ENCODE assay signal across 15 cellular contexts in the genomic region with DNA sequence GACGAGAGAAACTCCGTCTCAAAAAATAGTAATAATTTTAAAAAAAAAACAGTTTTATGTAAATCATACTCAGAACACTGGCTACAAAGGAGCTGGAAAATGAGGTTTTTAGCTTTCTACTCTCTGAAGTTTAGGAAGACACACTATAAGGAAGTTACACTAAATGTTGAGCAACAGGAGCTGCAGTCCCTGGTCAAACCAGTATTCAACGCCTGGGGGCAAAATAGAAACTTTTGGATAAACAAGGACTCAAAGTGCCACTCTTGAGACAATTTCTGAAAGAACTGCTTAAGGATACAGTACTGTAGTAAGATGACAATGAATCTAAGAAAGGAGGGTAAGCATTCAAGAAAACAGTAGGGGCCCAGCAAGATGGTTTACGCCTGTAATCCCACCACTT. TPM values are rescaled to one million over a fixed set of nuclear protein-coding genes. Genes with fewer than 3 reads are reported as not detected.
A peak's percentile ranks its signal among the peaks of the same experiment; 100 is the strongest.
DNase-seq lines count a peak whose midpoint lies in the region; ATAC-seq and TF ChIP-seq lines count a peak whose summit lies in the region.
"Had no signal": no experiment of that assay in that cellular context is flagged by ENCODE, and none has a peak within 500 bp of the region (broad histone marks: within the 10 kb centered on the region; RNA-seq: fewer than 3 reads in every experiment).

No MANE protein-coding gene starts in this region.

- H2BK5ac ChIP-seq in trophoblast cell (ENCODE audit: low read depth, low read length, poor library complexity) = peak overlapping the region; percentile 91
- H2BK5ac ChIP-seq in neuronal stem cell (ENCODE audit: low read length) = no peak overlapping the region

- H3K9me3 ChIP-seq in PC-3 (ENCODE audit: low read length) (no peaks in the 10 kb centered on the region), trophoblast cell (ENCODE audit: insufficient read depth, low read depth, low read length) (no peaks in the 10 kb centered on the region), neuronal stem cell (replicated peaks in 1 of 2; ENCODE audit: control insufficient read depth in 2 of 2, insufficient read depth in 1 of 2, low read depth in 1 of 2, low read length in 2 of 2) (no peaks in the 10 kb centered on the region)

- H3K14ac ChIP-seq in trophoblast cell (ENCODE audit: low read length) (no peak overlapping the region), neuronal stem cell (ENCODE audit: low read length) (no peak overlapping the region)

- H3K18ac ChIP-seq in trophoblast cell (ENCODE audit: low read length) (no peak overlapping the region), neuronal stem cell (ENCODE audit: low read length) (no peak overlapping the region)

- no peak overlapping the region for H4K12ac ChIP-seq in trophoblast cell (ENCODE audit: low read depth, low read length)

- peak overlapping the region; percentile 15 for H4K91ac ChIP-seq in trophoblast cell (ENCODE audit: low read depth, low read length)
- no peak overlapping the region for H4K91ac ChIP-seq in neuronal stem cell (ENCODE audit: low read depth, low read length, poor library complexity)

- POLR2A ChIA-PET in PC-3 (lab: Charles Lee; ENCODE audit: unreplicated experiment) = interaction anchor here (0.6 kb wide), 1 partner anchor 61 kb away, joined by 6 read pairs; no protein-coding TSS in a partner anchor

- H3K79me2 ChIP-seq in PC-3 (ENCODE audit: low read length) (no peaks in the 10 kb centered on the region), trophoblast cell (ENCODE audit: control insufficient read depth, insufficient read depth, low read length, poor library complexity) (no peaks in the 10 kb centered on the region)

- H3K9ac ChIP-seq in PC-3 (ENCODE audit: low read length) (peak overlapping the region; percentile 41), trophoblast cell (ENCODE audit: low read length) (no peak overlapping the region), neuronal stem cell (ENCODE audit: low read depth, low read length, poor library complexity) (no peak overlapping the region)

- peak; percentile 42 for ATAC-seq in PC-3

- H3K4me1 ChIP-seq in PC-3 (ENCODE audit: insufficient read depth, low read length) = peaks cover 39% of the 10 kb centered on the region
- peaks cover 10 to 13% of the 10 kb centered on the region in 2 experiments for H3K4me1 ChIP-seq in trophoblast cell (ENCODE audit: control insufficient read depth in 1 of 2, insufficient read depth in 2 of 2, low read length in 2 of 2)
- H3K4me1 ChIP-seq in neuronal stem cell (ENCODE audit: control insufficient read depth in 2 of 2, insufficient read depth in 1 of 2, low read depth in 1 of 2, low read length in 2 of 2) = no peaks in the 10 kb centered on the region

- peaks cover 13% of the 10 kb centered on the region for H3K79me1 ChIP-seq in trophoblast cell (ENCODE audit: low read length)
- peaks cover 1% of the 10 kb centered on the region for H3K79me1 ChIP-seq in neuronal stem cell (ENCODE audit: low read depth, low read length)

- TF ChIP-seq CTCF in HL-60 (IDR thresholded peaks at IDR 0.05; ENCODE audit: insufficient read depth, low read length) (no peak), PC-3 (conservative IDR thresholded peaks at IDR 0.05; ENCODE audit: low read depth, low read length) (no peak), epithelial cell of esophagus (IDR thresholded peaks at IDR 0.05; ENCODE audit: insufficient read depth, low read depth, low read length, missing control alignments) (no peak)

- BruUV-seq in PC-3 (replicated peaks; lab: Mats Ljungman, UMichigan) = no TSS peak

- CTCF ChIA-PET in PC-3 (lab: Charles Lee) = interaction anchor here (0.5 to 1.1 kb wide), 13 partner anchors 29 to 399 kb away, joined by 3 to 9 read pairs (median 3); partner anchors contain the start of gene ACTR6

- H3K27ac ChIP-seq in HL-60 (replicated peaks) (peak overlapping the region; percentile 49), PC-3 (ENCODE audit: low read length) (peak overlapping the region; percentile 72), trophoblast cell (ENCODE audit: low read depth, low read length) (peak overlapping the region; percentile 88), neuronal stem cell (replicated peaks; ENCODE audit: low read length) (no peak overlapping the region)
- H3K27ac ChIP-seq: SK-N-MC had no signal

- H2AFZ ChIP-seq in PC-3 (ENCODE audit: low read length) = 0 out of 2 replicates have a peak overlapping the region, but pooled peaks have one; percentile 28
- H2AFZ ChIP-seq in trophoblast cell (ENCODE audit: insufficient read depth, low read length, poor library complexity) = no peak overlapping the region
- H2AFZ ChIP-seq in neuronal stem cell (ENCODE audit: low read length) = no peak overlapping the region

- H3K36me3 ChIP-seq in PC-3 (ENCODE audit: low read depth, low read length) = peaks cover 4% of the 10 kb centered on the region; the same call in 1 of the 2 replicates
- H3K36me3 ChIP-seq in trophoblast cell (ENCODE audit: control insufficient read depth in 1 of 2, insufficient read depth in 2 of 2, low read length in 2 of 2) = peaks cover 3 to 4% of the 10 kb centered on the region in 2 experiments
- H3K36me3 ChIP-seq in neuronal stem cell (replicated peaks in 1 of 2; ENCODE audit: control insufficient read depth in 2 of 2, insufficient read depth in 2 of 2, low read length in 2 of 2) = peaks cover 4 to 9% of the 10 kb centered on the region in 2 donors

- H2BK120ac ChIP-seq in trophoblast cell (ENCODE audit: insufficient read depth, low read length, poor library complexity) (no peak overlapping the region), neuronal stem cell (ENCODE audit: low read depth, low read length) (no peak overlapping the region)

- H3K4ac ChIP-seq in trophoblast cell (ENCODE audit: low read depth, low read length) (no peak overlapping the region), neuronal stem cell (ENCODE audit: low read length) (no peak overlapping the region)

- peak overlapping the region; percentile 17 for H4K8ac ChIP-seq in trophoblast cell (ENCODE audit: low read depth, low read length)
- no peak overlapping the region for H4K8ac ChIP-seq in neuronal stem cell (ENCODE audit: low read depth, low read length)

- intact Hi-C loops in PC-3 (cut with micrococcal nuclease) = loop anchor here (1.0 to 10.0 kb wide), 4 partner anchors 30 to 419 kb away; partner anchors contain the start of genes ACTR6 and ANKS1B

- H2BK15ac ChIP-seq in neuronal stem cell (ENCODE audit: low read length) = no peak overlapping the region

- H3K4me2 ChIP-seq in PC-3 (ENCODE audit: low read length) = peak overlapping the region; percentile 75
- H3K4me2 ChIP-seq in trophoblast cell (ENCODE audit: low read length) = no peak overlapping the region
- H3K4me2 ChIP-seq in neuronal stem cell (ENCODE audit: insufficient read depth, low read length, poor library complexity, severe bottlenecking) = no peak overlapping the region

- no peak overlapping the region for H3K4me3 ChIP-seq in HL-60 (replicated peaks; ENCODE audit: insufficient read depth, low read length)
- peak overlapping the region; percentile 27; the same call in 1 of the 2 replicates for H3K4me3 ChIP-seq in PC-3 (ENCODE audit: low read length)
- no peak overlapping the region for H3K4me3 ChIP-seq in epithelial cell of esophagus (ENCODE audit: low read length)
- H3K4me3 ChIP-seq in trophoblast cell (ENCODE audit: low read depth, low read length) = no peak overlapping the region
- H3K4me3 ChIP-seq in neuronal stem cell (ENCODE audit: low read length in 2 of 2) = no peak overlapping the region
- H3K4me3 ChIP-seq: SK-N-MC had no signal

- in situ Hi-C loops in G401 (cut with HindIII; ENCODE audit: low sequenced_read_pairs) = no loop called here

- DNase-seq in HL-60 (ENCODE audit: low read depth in 1 of 2, low spot score in 1 of 2) (peak; percentile 55 to 62), PC-3 (peak; percentile 96), epithelial cell of esophagus (ENCODE audit: low read depth) (peak; percentile 95), trophoblast cell (peak; percentile 88 to 100), SW 1271 (lab: John Stamatoyannopoulos, UW) (no peak), G401 (ENCODE audit: low spot score) (no peak), COLO668 (lab: John Stamatoyannopoulos, UW; ENCODE audit: unreplicated experiment) (no peak), neuronal stem cell (ENCODE audit: low spot score) (no peak)
- DNase-seq: activated CD4-positive, alpha-beta memory T cell treated with anti-CD3 and anti-CD28 coated beads, Interleukin-2, amount 10 ng/mL, durations not matched to agents 7 days and 5 days; immature natural killer cell; midbrain; NCI-H345; NK-92 treated with Interleukin-12 subunit alpha and Interleukin-12 subunit beta, amount 100 ng/mL, for 24 hours; nucleus accumbens had no signal

- no peaks in the 10 kb centered on the region for H3F3A ChIP-seq in PC-3 (ENCODE audit: low read length, unreplicated experiment)

- no peak overlapping the region for H2AK5ac ChIP-seq in trophoblast cell (ENCODE audit: low read length)
- H2AK5ac ChIP-seq in neuronal stem cell (ENCODE audit: low read depth, low read length) = no peak overlapping the region

- H4K20me1 ChIP-seq in PC-3 (ENCODE audit: low read length) = no peaks in the 10 kb centered on the region

- H2BK12ac ChIP-seq in trophoblast cell (ENCODE audit: low read length) = no peak overlapping the region
- no peak overlapping the region for H2BK12ac ChIP-seq in neuronal stem cell (ENCODE audit: low read length)

- H3K9me2 ChIP-seq in PC-3 (replicated peaks; ENCODE audit: low read length) = no peaks in the 10 kb centered on the region

- H3K27me3 ChIP-seq in HL-60 (ENCODE audit: insufficient read depth, poor library complexity, severe bottlenecking) = no peaks in the 10 kb centered on the region
- H3K27me3 ChIP-seq in PC-3 (ENCODE audit: low read length) = no peaks in the 10 kb centered on the region
- H3K27me3 ChIP-seq in trophoblast cell (ENCODE audit: insufficient read depth, low read length) = no peaks in the 10 kb centered on the region
- no peaks in the 10 kb centered on the region for H3K27me3 ChIP-seq in neuronal stem cell (ENCODE audit: control insufficient read depth in 3 of 3, insufficient read depth in 3 of 3, low read depth in 1 of 3, low read length in 3 of 3)

- no CpG with 5 or more reads among the region's 4 CpGs for WGBS in trophoblast cell (ENCODE audit: extremely low coverage, insufficient coverage, insufficient read length)
- WGBS in neuronal stem cell (ENCODE audit: extremely low coverage in 2 of 2, insufficient read length in 2 of 2, insufficient replicate concordance in 1 of 2), 2 donors = no CpG with 5 or more reads among the region's 4 CpGs

- H3K23ac ChIP-seq in trophoblast cell (ENCODE audit: low read length) = no peak overlapping the region
- no peak overlapping the region for H3K23ac ChIP-seq in neuronal stem cell (ENCODE audit: low read depth, low read length, poor library complexity)

RNA-seq across cellular contexts. Expression of gene ACTR6, which starts 29.3 kb away (rescaled TPM):
- 18.4 and 21.2 TPM in 2 replicates for total RNA-seq in PC-3 (2014; rRNA removed)
- polyA plus RNA-seq in trophoblast cell (2013) = 19.0 and 19.1 TPM in 2 replicates
- 38.1 and 40.1 TPM in 2 replicates for total RNA-seq in G401 (2014; rRNA removed; shearing (Covaris generic))
- polyA plus RNA-seq in neuronal stem cell (2013, experiment 1 of 2) = 26.4 TPM
- polyA plus RNA-seq in neuronal stem cell (2013, experiment 2 of 2) = 28.1 TPM

RNA-seq across cellular contexts. Expression of gene DEPDC4, which starts 37.0 kb away (rescaled TPM):
- total RNA-seq in PC-3 (2014; rRNA removed) = 0.29 and 2.0 TPM in 2 replicates
- 2.1 and 2.6 TPM in 2 replicates for polyA plus RNA-seq in trophoblast cell (2013)
- total RNA-seq in G401 (2014; rRNA removed; shearing (Covaris generic)) = 0.10 and 1.5 TPM in 2 replicates
- polyA plus RNA-seq in neuronal stem cell (2013, experiment 1 of 2) = 6.5 TPM
- polyA plus RNA-seq in neuronal stem cell (2013, experiment 2 of 2) = 7.0 TPM

RNA-seq across cellular contexts. Expression of gene SCYL2, which starts 37.1 kb away (rescaled TPM):
- 35.8 and 40.7 TPM in 2 replicates for total RNA-seq in PC-3 (2014; rRNA removed)
- polyA plus RNA-seq in trophoblast cell (2013) = 45.1 and 45.6 TPM in 2 replicates
- 7.1 and 10.9 TPM in 2 replicates for total RNA-seq in G401 (2014; rRNA removed; shearing (Covaris generic))
- polyA plus RNA-seq in neuronal stem cell (2013, experiment 1 of 2) = 30.6 TPM
- 30.2 TPM for polyA plus RNA-seq in neuronal stem cell (2013, experiment 2 of 2)

Comparison
In these comparisons a context has a peak if more than half of its experiments do, and no peak if none do; other contexts are left out.
1. DNase-seq: peak in HL-60 (2 of 2), PC-3 (single experiment), epithelial cell of esophagus (single experiment) and trophoblast cell (2 of 2); none in SW 1271 (0 of 2), G401 (single experiment), COLO668 (single experiment) and neuronal stem cell (single experiment).